In genomic region chr1:44908427-44908826, GRCh38 we compare ENCODE assay signal across 15 cellular contexts.
DNase-seq lines count a peak whose midpoint lies in the region; ATAC-seq and TF ChIP-seq lines count a peak whose summit lies in the region.
"Had no signal": no experiment of that assay in that cellular context is flagged by ENCODE, and none has a peak within 500 bp of the region (broad histone marks: within the 10 kb centered on the region; RNA-seq: fewer than 3 reads in every experiment).

No MANE protein-coding gene starts in this region.

- H3K27me3 Mint-ChIP-seq in activated T-helper 17 cell treated with anti-CD3 and anti-CD28 coated beads, Interleukin-2, amount 50 U/mL, for 72 hours, result no peaks in the 10 kb centered on the region
- H3K27me3 Mint-ChIP-seq in chondrocyte (ENCODE audit: low read depth), result no peaks in the 10 kb centered on the region
- H3K27me3 Mint-ChIP-seq: CD8-positive, alpha-beta memory T cell had no signal

- H3K27ac ChIP-seq in osteoblast (ENCODE audit: low read depth, low read length) (no peak overlapping the region), testis (peak overlapping the region; percentile 26 to 68)
- H3K27ac ChIP-seq: A549 had no signal

- H3K27me3 ChIP-seq in osteoblast (ENCODE audit: insufficient read depth, low read length) (no peaks in the 10 kb centered on the region), testis (no peaks in the 10 kb centered on the region), HAP-1 (ENCODE audit: low read depth) (no peaks in the 10 kb centered on the region)

- H3K4me1 ChIP-seq in osteoblast (ENCODE audit: insufficient read depth, low read length) (peaks cover 3% of the 10 kb centered on the region), testis (peaks cover 71% of the 10 kb centered on the region), HAP-1 (no peaks in the 10 kb centered on the region)
- H3K4me1 ChIP-seq: A549 had no signal

- no peak overlapping the region for H3K4me3 Mint-ChIP-seq in activated T-helper 17 cell treated with anti-CD3 and anti-CD28 coated beads, Interleukin-2, amount 50 U/mL, for 72 hours
- H3K4me3 Mint-ChIP-seq in chondrocyte (ENCODE audit: unreplicated experiment), result no peak overlapping the region
- H3K4me3 Mint-ChIP-seq: CD14-positive monocyte; CD8-positive, alpha-beta memory T cell had no signal

- no peak overlapping the region for H2AFZ ChIP-seq in osteoblast (ENCODE audit: low read length)

- intact Hi-C loops in testis (cut with DNase I; ENCODE audit: low total_unique reads), result no loop called here

- in situ Hi-C loops in HAP-1 (cut with MboI; ENCODE audit: low sequenced_read_pairs), result no loop called here

- no peaks in the 10 kb centered on the region for H3K9me3 Mint-ChIP-seq in activated T-helper 17 cell treated with anti-CD3 and anti-CD28 coated beads, Interleukin-2, amount 50 U/mL, for 72 hours
- H3K9me3 Mint-ChIP-seq in chondrocyte (ENCODE audit: low read depth), result no peaks in the 10 kb centered on the region

- peak overlapping the region; percentile 13 for H3K27ac Mint-ChIP-seq in activated T-helper 17 cell treated with anti-CD3 and anti-CD28 coated beads, Interleukin-2, amount 50 U/mL, for 72 hours
- peak overlapping the region; percentile 69 for H3K27ac Mint-ChIP-seq in chondrocyte (ENCODE audit: unreplicated experiment)
- H3K27ac Mint-ChIP-seq: CD14-positive monocyte had no signal

- DNase-seq in chondrocyte (ENCODE audit: low spot score) (no peak), osteoblast (ENCODE audit: insufficient read length, low spot score, missing footprints) (peak; percentile 10), testis (no peak), GM19240 (ENCODE audit: insufficient read length, low spot score) (no peak), HAP-1 (ENCODE audit: low spot score in 2 of 2) (no peak)
- DNase-seq in activated effector memory CD4-positive, alpha-beta T cell treated with Interleukin-2 at 50 U/mL for 16 hours, result no peak
- DNase-seq: CD8-positive, alpha-beta memory T cell; DMS53; GF-D8; KBM-7 had no signal

- TF ChIP-seq CTCF in chondrocyte (IDR thresholded peaks at IDR 0.05), result no peak
- no peak for TF ChIP-seq CTCF in osteoblast (IDR thresholded peaks at IDR 0.05; ENCODE audit: extremely low read depth, low read depth, low read length)
- no peak for TF ChIP-seq CTCF in testis (IDR thresholded peaks at IDR 0.05)

- 31 to 53% methylated on average over 1 of the region's 1 CpG for WGBS in testis, 2 donors

- H3K9me3 ChIP-seq in osteoblast (ENCODE audit: low read depth, low read length) (no peaks in the 10 kb centered on the region), testis (no peaks in the 10 kb centered on the region), HAP-1 (no peaks in the 10 kb centered on the region)
- H3K9me3 ChIP-seq: A549 had no signal

- peaks cover 13% of the 10 kb centered on the region for H3K4me1 Mint-ChIP-seq in activated T-helper 17 cell treated with anti-CD3 and anti-CD28 coated beads, Interleukin-2, amount 50 U/mL, for 72 hours
- H3K4me1 Mint-ChIP-seq in chondrocyte (ENCODE audit: low read depth), result peaks cover 51% of the 10 kb centered on the region
- H3K4me1 Mint-ChIP-seq: CD8-positive, alpha-beta memory T cell had no signal

- no peak for ATAC-seq in activated T-helper 17 cell treated with anti-CD3 and anti-CD28 coated beads, Interleukin-2, amount 50 U/mL, for 72 hours (replicated peaks)
- ATAC-seq in GM18511 (IDR thresholded peaks at IDR 0.05; ENCODE audit: unreplicated experiment), result no peak
- ATAC-seq: A549, HCT116 had no signal

- no peaks in the 10 kb centered on the region for H4K20me1 ChIP-seq in osteoblast (ENCODE audit: insufficient read depth, low read length)

- no peaks in the 10 kb centered on the region for H3K79me2 ChIP-seq in osteoblast (ENCODE audit: insufficient read depth, low read length)

- TF ChIP-seq POLR2A in testis (IDR thresholded peaks at IDR 0.05), result no peak

- H3K36me3 ChIP-seq in osteoblast (ENCODE audit: insufficient read depth, low read length), result no peaks in the 10 kb centered on the region
- no peaks in the 10 kb centered on the region for H3K36me3 ChIP-seq in testis (ENCODE audit: low read depth, missing control alignments)
- peaks cover 4% of the 10 kb centered on the region; the same call in 1 of the 2 replicates for H3K36me3 ChIP-seq in HAP-1 (replicated peaks)

- H3K4me3 ChIP-seq in osteoblast (ENCODE audit: insufficient read depth, low read length) (no peak overlapping the region), testis (no peak overlapping the region), HAP-1 (no peak overlapping the region)
- H3K4me3 ChIP-seq: A549 had no signal

- no peak overlapping the region for H3K4me2 ChIP-seq in osteoblast (ENCODE audit: insufficient read depth, low read length)
- H3K4me2 ChIP-seq: A549 had no signal

- H3K36me3 Mint-ChIP-seq in activated T-helper 17 cell treated with anti-CD3 and anti-CD28 coated beads, Interleukin-2, amount 50 U/mL, for 72 hours (ENCODE audit: low read depth), result peaks cover 15% of the 10 kb centered on the region
- H3K36me3 Mint-ChIP-seq in chondrocyte (ENCODE audit: low read depth), result peaks cover 5% of the 10 kb centered on the region
